8 cellular contexts compared by ENCODE assay signal in genomic region chr2:177758591-177759371, GRCh38.
DNase-seq lines count a peak whose midpoint lies in the region; ATAC-seq and TF ChIP-seq lines count a peak whose summit lies in the region.

No MANE protein-coding gene starts in this region.

- TF ChIP-seq CTCF in adrenal gland (IDR thresholded peaks at IDR 0.05) (peak; percentile 24 to 91 (median 85)), testis (IDR thresholded peaks at IDR 0.05) (peak; percentile 40 to 85 (median 64))
- TF ChIP-seq CTCF in CD8-positive, alpha-beta T cell (IDR thresholded peaks at IDR 0.05) = no peak

- H3K27ac ChIP-seq in adrenal gland = no peak overlapping the region
- H3K27ac ChIP-seq in testis = no peak overlapping the region
- no peak overlapping the region for H3K27ac ChIP-seq in CD8-positive, alpha-beta T cell (ENCODE audit: low read depth, low read length)

- WGBS in adrenal gland, 4 donors = 27 to 34% (median 31%) methylated on average over 11 of the region's 11 CpGs
- WGBS in testis, 2 donors = 40 to 61% methylated on average over 11 of the region's 11 CpGs

- H3K27me3 Mint-ChIP-seq in activated T-helper 17 cell treated with anti-CD3 and anti-CD28 coated beads, Interleukin-2, amount 50 U/mL, for 72 hours = peaks cover 36% of the 10 kb centered on the region
- peaks cover 22% of the 10 kb centered on the region for H3K27me3 Mint-ChIP-seq in CD8-positive, alpha-beta T cell (ENCODE audit: low read depth)

- H3K4me1 Mint-ChIP-seq in activated T-helper 17 cell treated with anti-CD3 and anti-CD28 coated beads, Interleukin-2, amount 50 U/mL, for 72 hours = no peaks in the 10 kb centered on the region
- peaks cover 2% of the 10 kb centered on the region for H3K4me1 Mint-ChIP-seq in CD8-positive, alpha-beta T cell (ENCODE audit: low read depth)

- H3K4me3 ChIP-seq in MG63 = no peak overlapping the region
- H3K4me3 ChIP-seq in adrenal gland = no peak overlapping the region
- H3K4me3 ChIP-seq in testis = no peak overlapping the region
- no peak overlapping the region for H3K4me3 ChIP-seq in CD8-positive, alpha-beta T cell (ENCODE audit: low read depth, low read length)

- H3K36me3 Mint-ChIP-seq in activated T-helper 17 cell treated with anti-CD3 and anti-CD28 coated beads, Interleukin-2, amount 50 U/mL, for 72 hours (ENCODE audit: low read depth) = no peaks in the 10 kb centered on the region
- no peaks in the 10 kb centered on the region for H3K36me3 Mint-ChIP-seq in CD8-positive, alpha-beta T cell

- H3K4me1 ChIP-seq in adrenal gland (replicated peaks in 1 of 2) (peaks cover 4 to 12% of the 10 kb centered on the region in 2 donors), testis (peaks cover 18% of the 10 kb centered on the region)
- peaks cover 5% of the 10 kb centered on the region for H3K4me1 ChIP-seq in CD8-positive, alpha-beta T cell (ENCODE audit: insufficient read depth, low read length)

- H3K36me3 ChIP-seq in MG63 = no peaks in the 10 kb centered on the region
- no peaks in the 10 kb centered on the region for H3K36me3 ChIP-seq in adrenal gland (replicated peaks in 1 of 2)
- no peaks in the 10 kb centered on the region for H3K36me3 ChIP-seq in testis (ENCODE audit: low read depth, missing control alignments)
- H3K36me3 ChIP-seq in CD8-positive, alpha-beta T cell (ENCODE audit: insufficient read depth, low read length) = no peaks in the 10 kb centered on the region

- peak; percentile 26 for DNase-seq in DMS153 treated with DMSO at 0.1 percent for 48 hours (lab: John Stamatoyannopoulos, UW; ENCODE audit: unreplicated experiment)
- peak; percentile 19 for DNase-seq in MG63
- DNase-seq in adrenal gland = peak; percentile 52 to 80 (median 65)
- peak; percentile 34 for DNase-seq in iPS-NIHi11 (ENCODE audit: low spot score)
- peak; percentile 59 for DNase-seq in testis
- no peak for DNase-seq in NCI-H2029 treated with DMSO at 0.1 percent for 48 hours (lab: John Stamatoyannopoulos, UW)
- no peak for DNase-seq in CD8-positive, alpha-beta T cell

- no peak for ATAC-seq in activated T-helper 17 cell treated with anti-CD3 and anti-CD28 coated beads, Interleukin-2, amount 50 U/mL, for 72 hours (replicated peaks)
- ATAC-seq in CD8-positive, alpha-beta T cell = no peak

- CTCF ChIA-PET in CD8-positive, alpha-beta T cell (lab: Charles Lee) = interaction anchor here (0.8 to 1.4 kb wide), 4 partner anchors 8 to 424 kb away, joined by 3 to 4 read pairs (median 4); no protein-coding TSS in a partner anchor

- intact Hi-C loops in adrenal gland (cut with DNase I) (loop anchor here (5.0 to 10.0 kb wide), 3 partner anchors 41 to 594 kb away; no protein-coding TSS in a partner anchor), testis (cut with DNase I; ENCODE audit: low total_unique reads) (no loop called here)
- intact Hi-C loops in CD8-positive, alpha-beta T cell (cut with DNase I, micrococcal nuclease) = loop anchor here in 1 of 2 experiments (1.0 kb wide), 1 partner anchor 424 kb away; no protein-coding TSS in a partner anchor

- H3K9me3 ChIP-seq in MG63 (no peaks in the 10 kb centered on the region), adrenal gland (replicated peaks in 1 of 3) (no peaks in the 10 kb centered on the region), testis (no peaks in the 10 kb centered on the region)
- no peaks in the 10 kb centered on the region for H3K9me3 ChIP-seq in CD8-positive, alpha-beta T cell (ENCODE audit: low read length)

- H3K4me3 Mint-ChIP-seq in activated T-helper 17 cell treated with anti-CD3 and anti-CD28 coated beads, Interleukin-2, amount 50 U/mL, for 72 hours = no peak overlapping the region
- H3K4me3 Mint-ChIP-seq in CD8-positive, alpha-beta T cell = no peak overlapping the region

- H3K27ac Mint-ChIP-seq in activated T-helper 17 cell treated with anti-CD3 and anti-CD28 coated beads, Interleukin-2, amount 50 U/mL, for 72 hours = no peak overlapping the region
- H3K27ac Mint-ChIP-seq in CD8-positive, alpha-beta T cell = no peak overlapping the region

- POLR2A ChIA-PET in CD8-positive, alpha-beta T cell (lab: Charles Lee) = interaction anchor here (0.5 to 1.0 kb wide), 3 partner anchors 12 to 733 kb away, joined by 3 to 5 read pairs (median 3); no protein-coding TSS in a partner anchor

- TF ChIP-seq POLR2A in adrenal gland (IDR thresholded peaks at IDR 0.05) = no peak
- no peak for TF ChIP-seq POLR2A in testis (IDR thresholded peaks at IDR 0.05)

- no peaks in the 10 kb centered on the region for H3K9me3 Mint-ChIP-seq in activated T-helper 17 cell treated with anti-CD3 and anti-CD28 coated beads, Interleukin-2, amount 50 U/mL, for 72 hours
- no peaks in the 10 kb centered on the region for H3K9me3 Mint-ChIP-seq in CD8-positive, alpha-beta T cell

- H3K27me3 ChIP-seq in MG63 = 0 out of 2 replicates have a peak, but pooled peaks cover 2% of the 10 kb centered on the region
- no peaks in the 10 kb centered on the region for H3K27me3 ChIP-seq in adrenal gland
- H3K27me3 ChIP-seq in testis = no peaks in the 10 kb centered on the region
- no peaks in the 10 kb centered on the region for H3K27me3 ChIP-seq in CD8-positive, alpha-beta T cell (ENCODE audit: insufficient read depth, low read length)

Comparison
In these comparisons a context has a peak if more than half of its experiments do, and no peak if none do; other contexts are left out.
1. DNase-seq: peak in DMS153 treated with DMSO at 0.1 percent for 48 hours (single experiment), MG63 (single experiment), adrenal gland (7 of 7), iPS-NIHi11 (single experiment) and testis (single experiment); none in NCI-H2029 treated with DMSO at 0.1 percent for 48 hours (single experiment) and CD8-positive, alpha-beta T cell (0 of 7).